In genomic region chr6:169863710-169864109, GRCh38 we compare ENCODE assay signal across 1 cellular context.
A peak's percentile ranks its signal among the peaks of the same experiment; 100 is the strongest.
TF ChIP-seq lines count a peak whose summit lies in the region.

No MANE protein-coding gene starts in this region.

TF ChIP-seq in HepG2, 621 proteins besides CTCF, POLR2A, EP300 and RAD21 (continued from another document and continues in another):
- TF ChIP-seq KIAA2018 (CRISPR knock-in tag; IDR thresholded peaks at IDR 0.05; ENCODE audit: borderline replicate concordance) = no peak
- TF ChIP-seq RFXANK (CRISPR knock-in tag; IDR thresholded peaks at IDR 0.05) = no peak
- TF ChIP-seq POLR2AphosphoS2 (IDR thresholded peaks at IDR 0.05; ENCODE audit: low read depth, low read length) = no peak
- no peak for TF ChIP-seq ZNF703 (CRISPR knock-in tag; IDR thresholded peaks at IDR 0.05; ENCODE audit: borderline replicate concordance)
- TF ChIP-seq MAFK (conservative IDR thresholded peaks at IDR 0.05 in 1 of 2, IDR thresholded peaks at IDR 0.05 in 1 of 2; ENCODE audit: low read length in 2 of 2) = no peak
- no peak for TF ChIP-seq HCFC1 (IDR thresholded peaks at IDR 0.05; ENCODE audit: low read depth, low read length)
- TF ChIP-seq SNRNP70 (IDR thresholded peaks at IDR 0.05; ENCODE audit: low read depth, low read length) = no peak
- TF ChIP-seq MXD4 (CRISPR knock-in tag; IDR thresholded peaks at IDR 0.05) = no peak
- TF ChIP-seq PHB2 (IDR thresholded peaks at IDR 0.05; ENCODE audit: partially characterized antibody) = peak; percentile 44
- no peak for TF ChIP-seq FOXA3 (CRISPR knock-in tag; IDR thresholded peaks at IDR 0.05)
- no peak for TF ChIP-seq FOSL2 (CRISPR knock-in tag; IDR thresholded peaks at IDR 0.05)
- TF ChIP-seq ZNF605 (CRISPR knock-in tag; IDR thresholded peaks at IDR 0.05) = no peak
- TF ChIP-seq CCAR2 (optimal IDR thresholded peaks at IDR 0.05; ENCODE audit: low read depth, low read length) = no peak
- no peak for TF ChIP-seq ZNF33B (CRISPR knock-in tag; IDR thresholded peaks at IDR 0.05)
- no peak for TF ChIP-seq ZNF280B (CRISPR knock-in tag; IDR thresholded peaks at IDR 0.05; ENCODE audit: borderline replicate concordance)
- no peak for TF ChIP-seq HNRNPK (IDR thresholded peaks at IDR 0.05; ENCODE audit: low read depth, low read length, poor library complexity, severe bottlenecking)
- no peak for TF ChIP-seq ZNF562 (CRISPR knock-in tag; IDR thresholded peaks at IDR 0.05; ENCODE audit: borderline replicate concordance)
- no peak for TF ChIP-seq RBM22 (optimal IDR thresholded peaks at IDR 0.05; ENCODE audit: low read length)
- no peak for TF ChIP-seq KDM1A (CRISPR knock-in tag; IDR thresholded peaks at IDR 0.05)
- peak; percentile 22 for TF ChIP-seq SOX6 (IDR thresholded peaks at IDR 0.05)
- no peak for TF ChIP-seq SOX6 (CRISPR knock-in tag; IDR thresholded peaks at IDR 0.05)
- TF ChIP-seq NFE2 (CRISPR knock-in tag; IDR thresholded peaks at IDR 0.05) = no peak
- 0 out of 2 replicates have a peak, but pooled peaks have one; percentile 28 for TF ChIP-seq HOXA9 (CRISPR knock-in tag; IDR thresholded peaks at IDR 0.05; ENCODE audit: borderline replicate concordance)
- TF ChIP-seq IKZF4 (CRISPR knock-in tag; IDR thresholded peaks at IDR 0.05; ENCODE audit: borderline replicate concordance, low read depth, not compliant biosample characterization) = no peak
- TF ChIP-seq MTERF4 (CRISPR knock-in tag; IDR thresholded peaks at IDR 0.05) = no peak
- no peak for TF ChIP-seq FOXK1 (CRISPR knock-in tag; IDR thresholded peaks at IDR 0.05; ENCODE audit: borderline replicate concordance, low read depth)
- no peak for TF ChIP-seq ZNF263 (CRISPR knock-in tag; IDR thresholded peaks at IDR 0.05)
- peak; percentile 79 for TF ChIP-seq ZNF282 (IDR thresholded peaks at IDR 0.05; ENCODE audit: partially characterized antibody)
- no peak for TF ChIP-seq MEF2D (CRISPR knock-in tag; IDR thresholded peaks at IDR 0.05)
- TF ChIP-seq ZNF18 (CRISPR knock-in tag; IDR thresholded peaks at IDR 0.05; ENCODE audit: insufficient replicate concordance) = no peak
- no peak for TF ChIP-seq ZNF678 (CRISPR knock-in tag; IDR thresholded peaks at IDR 0.05)
- TF ChIP-seq SMYD3 (CRISPR knock-in tag; IDR thresholded peaks at IDR 0.05) = no peak
- no peak for TF ChIP-seq SMARCE1 (IDR thresholded peaks at IDR 0.05; ENCODE audit: borderline replicate concordance)
- no peak for TF ChIP-seq ERF (CRISPR knock-in tag; IDR thresholded peaks at IDR 0.05)
- TF ChIP-seq ZNF644 (CRISPR knock-in tag; IDR thresholded peaks at IDR 0.05; ENCODE audit: low read depth) = no peak
- no peak for TF ChIP-seq ZBTB34 (CRISPR knock-in tag; IDR thresholded peaks at IDR 0.05)
- TF ChIP-seq ZBTB26 (CRISPR knock-in tag; IDR thresholded peaks at IDR 0.05; ENCODE audit: borderline replicate concordance) = no peak
- TF ChIP-seq ZNF496 (CRISPR knock-in tag; IDR thresholded peaks at IDR 0.05; ENCODE audit: insufficient replicate concordance) = no peak
- no peak for TF ChIP-seq ZBTB7A (CRISPR knock-in tag; IDR thresholded peaks at IDR 0.05)
- TF ChIP-seq ZFX (CRISPR knock-in tag; IDR thresholded peaks at IDR 0.05; ENCODE audit: low read depth) = no peak
- TF ChIP-seq ZMAT5 (CRISPR knock-in tag; IDR thresholded peaks at IDR 0.05; ENCODE audit: borderline replicate concordance, low read depth) = no peak
- no peak for TF ChIP-seq CENPT (CRISPR knock-in tag; IDR thresholded peaks at IDR 0.05; ENCODE audit: low read depth)
- no peak for TF ChIP-seq ZHX1 (CRISPR knock-in tag; IDR thresholded peaks at IDR 0.05; ENCODE audit: low read depth)
- TF ChIP-seq ZNF772 (CRISPR knock-in tag; IDR thresholded peaks at IDR 0.05) = no peak
- no peak; the same call in 1 of the 2 replicates for TF ChIP-seq TRIM22 (IDR thresholded peaks at IDR 0.05)
- TF ChIP-seq ZNF205 (CRISPR knock-in tag; IDR thresholded peaks at IDR 0.05) = no peak
- TF ChIP-seq ZNF34 (CRISPR knock-in tag; IDR thresholded peaks at IDR 0.05; ENCODE audit: borderline replicate concordance) = no peak
- TF ChIP-seq ZNF850 (CRISPR knock-in tag; conservative IDR thresholded peaks at IDR 0.05) = no peak
